In the genomic region with DNA sequence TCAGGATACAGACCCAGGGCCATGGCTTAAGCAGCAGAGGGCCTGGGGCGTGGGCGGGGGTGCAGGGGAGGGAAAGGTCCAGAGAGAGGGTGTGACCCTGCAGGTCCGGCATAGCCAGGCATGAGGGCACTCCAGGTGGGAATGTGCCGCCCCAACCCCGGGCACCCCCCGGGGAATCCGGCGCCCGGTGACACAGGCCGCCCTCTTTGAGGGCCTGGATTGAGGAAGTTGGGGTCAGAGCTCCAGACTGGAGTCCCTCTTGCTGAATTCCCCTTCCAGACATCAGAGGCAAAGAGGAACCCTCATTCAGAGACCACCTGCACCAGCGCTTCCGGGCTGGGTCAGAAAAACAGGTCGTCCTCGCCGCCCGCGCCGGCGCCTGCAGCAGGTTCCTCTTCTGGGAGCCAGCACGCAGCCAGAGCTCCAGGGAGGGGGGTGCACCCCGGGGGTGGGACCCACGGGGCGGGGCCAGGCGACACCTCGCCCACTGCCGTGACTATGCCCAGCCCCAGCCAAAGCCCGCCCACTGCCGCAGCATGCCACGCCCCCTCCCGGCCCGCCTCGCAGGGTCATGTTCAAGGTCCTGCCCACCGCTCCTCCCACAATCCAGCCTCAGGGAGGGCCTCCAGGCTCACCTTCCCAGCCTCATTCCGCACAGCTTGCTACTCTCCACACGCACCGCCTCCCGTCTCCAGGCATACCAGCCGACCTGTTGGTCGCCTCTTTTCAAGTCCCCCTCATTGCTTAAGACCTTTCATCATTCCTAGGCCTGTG, we compare ENCODE assay signal across 9 cellular contexts.
A peak's percentile ranks its signal among the peaks of the same experiment; 100 is the strongest.
DNase-seq lines count a peak whose midpoint lies in the region; ATAC-seq lines count a peak whose summit lies in the region.
"Had no signal": no experiment of that assay in that cellular context is flagged by ENCODE, and none has a peak within 500 bp of the region (broad histone marks: within the 10 kb centered on the region; RNA-seq: fewer than 3 reads in every experiment).

No MANE protein-coding gene starts in this region.

- H3K27ac ChIP-seq in epithelial cell of prostate, result no peak overlapping the region

- peaks cover 29 to 44% (median 33%) of the 10 kb centered on the region in 3 donors for H3K4me1 Mint-ChIP-seq in naive B cell

- no peaks in the 10 kb centered on the region for H3K9me3 Mint-ChIP-seq in naive B cell

- H3K4me3 Mint-ChIP-seq in naive B cell, result peak overlapping the region; percentile 61 to 80 (median 74)

- H3K27me3 Mint-ChIP-seq in naive B cell, result peaks cover 22 to 60% (median 33%) of the 10 kb centered on the region in 3 donors

- peak; percentile 86 for ATAC-seq in GM18511 (IDR thresholded peaks at IDR 0.05; ENCODE audit: unreplicated experiment)
- ATAC-seq in HG02938 (IDR thresholded peaks at IDR 0.05; ENCODE audit: unreplicated experiment), result peak; percentile 62
- ATAC-seq in naive B cell (ENCODE audit: low read depth in 2 of 2), result peak; percentile 87 to 90

- H3K36me3 Mint-ChIP-seq in naive B cell, result no peaks in the 10 kb centered on the region
- H3K36me3 Mint-ChIP-seq: brain had no signal

- DNase-seq in NCI-H526 (lab: John Stamatoyannopoulos, UW), result peak; percentile 90 to 97
- DNase-seq in activated CD8-positive, alpha-beta memory T cell treated with anti-CD3 and anti-CD28 coated beads for 48 hours (ENCODE audit: low read depth in 2 of 3, low spot score in 2 of 3), result peak; percentile 73 to 84 (median 82)
- DNase-seq in epithelial cell of prostate (ENCODE audit: low read depth, low spot score), result peak; percentile 18
- DNase-seq in naive B cell, result peak; percentile 88
- peak; percentile 37 to 61 for DNase-seq in stimulated activated CD8-positive, alpha-beta memory T cell treated with anti-CD3 and anti-CD28 coated beads, Interleukin-7, amount 100 ng/mL, for 1 hour (ENCODE audit: low read depth in 2 of 2)
- DNase-seq in EL, result no peak

- peak overlapping the region; percentile 18 to 94 (median 80) for H3K27ac Mint-ChIP-seq in naive B cell
